Comparison of ENCODE assay signal across 35 cellular contexts in genomic region chr9:137415451-137415850, GRCh38. TPM values are rescaled to one million over a fixed set of nuclear protein-coding genes. Genes with fewer than 3 reads are reported as not detected.
"Had no signal": no experiment of that assay in that cellular context is flagged by ENCODE, and none has a peak within 500 bp of the region (broad histone marks: within the 10 kb centered on the region; RNA-seq: fewer than 3 reads in every experiment).

No MANE protein-coding gene starts in this region.

- H3K4me3 Mint-ChIP-seq: activated B cell treated with CpG ODN at 0.5 μM for 24 hours; activated CD8-positive, alpha-beta T cell treated with anti-CD3 and anti-CD28 coated beads for 36 hours; activated naive CD8-positive, alpha-beta T cell; activated naive CD8-positive, alpha-beta T cell treated with anti-CD3 and anti-CD28 coated beads, Interleukin-2, amount 50 U/mL, for 24 hours; activated T-cell treated with anti-CD3 and anti-CD28 coated beads, Interleukin-2, amount 50 U/mL, for 4 hours; activated T-helper 17 cell treated with anti-CD3 and anti-CD28 coated beads, Interleukin-2, amount 50 U/mL, for 72 hours; effector memory CD8-positive, alpha-beta T cell; T-helper 17 cell; T-helper 2 cell treated with Interferon-gamma antibody and Interleukin-4, amounts not matched to agents 5 μg/mL and 100 μg/mL, for 36 hours had no signal

- H3K27ac ChIP-seq: adrenal gland, body of pancreas, esophagus muscularis mucosa, foreskin keratinocyte, WERI-Rb-1 had no signal

- DNase-seq: activated B cell treated with CpG ODN at 0.5 μM for 24 hours; activated CD4-positive, alpha-beta T cell treated with anti-CD3 and anti-CD28 coated beads for 48 hours; activated CD4-positive, alpha-beta T cell treated with anti-CD3 and anti-CD28 coated beads, Interleukin-2, amount 50 U/mL, for 1 hour; activated CD4-positive, alpha-beta T cell treated with anti-CD3 and anti-CD28 coated beads, Interleukin-2, amount 50 U/mL, for 48 hours; activated CD8-positive, alpha-beta memory T cell treated with anti-CD3 and anti-CD28 coated beads for 24 hours; activated CD8-positive, alpha-beta T cell treated with anti-CD3 and anti-CD28 coated beads for 36 hours; activated effector memory CD4-positive, alpha-beta T cell treated with Interleukin-2 at 50 U/mL for 16 hours; activated gamma-delta T cell treated with Interleukin-2 at 50 U/mL for 16 hours; activated naive CD4-positive, alpha-beta T cell treated with anti-CD3 and anti-CD28 coated beads, Interleukin-2, amount 50 U/mL, for 16 hours; activated naive CD4-positive, alpha-beta T cell treated with Interleukin-2 at 50 U/mL for 16 hours; activated naive CD8-positive, alpha-beta T cell treated with anti-CD3 and anti-CD28 coated beads, Interleukin-2, amount 50 U/mL, for 24 hours; activated T-cell treated with anti-CD3 and anti-CD28 coated beads, Interleukin-2, amount 50 U/mL, for 4 hours; adrenal gland; amygdala; aorta; body of pancreas; caudate nucleus; cortex of kidney; dermis blood vessel endothelial cell; effector CD4-positive, alpha-beta T cell; effector memory CD8-positive, alpha-beta T cell; erythroblast; foreskin keratinocyte; gastrocnemius medialis; glutamatergic neuron; T-helper 1 cell; T-helper 17 cell; T1000; WERI-Rb-1 had no signal

- H3K27me3 Mint-ChIP-seq: activated B cell treated with CpG ODN at 0.5 μM for 24 hours; activated naive CD8-positive, alpha-beta T cell; activated naive CD8-positive, alpha-beta T cell treated with anti-CD3 and anti-CD28 coated beads, Interleukin-2, amount 50 U/mL, for 24 hours; activated T-helper 17 cell treated with anti-CD3 and anti-CD28 coated beads, Interleukin-2, amount 50 U/mL, for 72 hours; effector memory CD8-positive, alpha-beta T cell; T-helper 17 cell had no signal

- H3K4me3 ChIP-seq: adrenal gland, body of pancreas, esophagus muscularis mucosa, gastrocnemius medialis had no signal

- H3K9me3 ChIP-seq: adrenal gland, body of pancreas, esophagus muscularis mucosa, gastrocnemius medialis had no signal

- H3K4me1 Mint-ChIP-seq: activated T-helper 17 cell treated with anti-CD3 and anti-CD28 coated beads, Interleukin-2, amount 50 U/mL, for 72 hours had no signal

- FAIRE-seq: colon had no signal

- ATAC-seq: activated CD4-positive, CD25-positive, alpha-beta regulatory T cell treated with anti-CD3 and anti-CD28 coated beads, Interleukin-2, amount 50 U/mL, for 24 hours; activated CD8-positive, alpha-beta T cell treated with anti-CD3 and anti-CD28 coated beads for 36 hours; activated naive CD8-positive, alpha-beta T cell treated with anti-CD3 and anti-CD28 coated beads, Interleukin-2, amount 50 U/mL, for 24 hours; activated T-cell treated with anti-CD3 and anti-CD28 coated beads, Interleukin-2, amount 50 U/mL, for 4 hours; activated T-helper 17 cell treated with anti-CD3 and anti-CD28 coated beads, Interleukin-2, amount 50 U/mL, for 72 hours; body of pancreas; effector memory CD8-positive, alpha-beta T cell; foreskin keratinocyte; gastrocnemius medialis; T-helper 17 cell had no signal

- H3K27ac Mint-ChIP-seq: activated B cell treated with CpG ODN at 0.5 μM for 24 hours; activated CD8-positive, alpha-beta T cell treated with anti-CD3 and anti-CD28 coated beads for 36 hours; activated naive CD8-positive, alpha-beta T cell; activated naive CD8-positive, alpha-beta T cell treated with anti-CD3 and anti-CD28 coated beads, Interleukin-2, amount 50 U/mL, for 24 hours; activated T-helper 17 cell treated with anti-CD3 and anti-CD28 coated beads, Interleukin-2, amount 50 U/mL, for 72 hours; effector memory CD8-positive, alpha-beta T cell; T-helper 17 cell; T-helper 2 cell treated with Interferon-gamma antibody and Interleukin-4, amounts not matched to agents 5 μg/mL and 100 μg/mL, for 36 hours had no signal

- H3K9me3 Mint-ChIP-seq: activated B cell treated with CpG ODN at 0.5 μM for 24 hours; activated CD8-positive, alpha-beta T cell treated with anti-CD3 and anti-CD28 coated beads for 36 hours; activated naive CD8-positive, alpha-beta T cell treated with anti-CD3 and anti-CD28 coated beads, Interleukin-2, amount 50 U/mL, for 24 hours; activated T-cell treated with anti-CD3 and anti-CD28 coated beads, Interleukin-2, amount 50 U/mL, for 4 hours; activated T-helper 17 cell treated with anti-CD3 and anti-CD28 coated beads, Interleukin-2, amount 50 U/mL, for 72 hours; effector memory CD8-positive, alpha-beta T cell; T-helper 2 cell treated with Interferon-gamma antibody and Interleukin-4, amounts not matched to agents 5 μg/mL and 100 μg/mL, for 36 hours had no signal

- H3K36me3 ChIP-seq: adrenal gland, gastrocnemius medialis, WERI-Rb-1 had no signal

RNA-seq across cellular contexts. Expression of gene ENTPD8, which starts 25.7 kb away (rescaled TPM):
- total RNA-seq: activated B cell treated with CpG ODN at 0.5 μM for 24 hours; activated CD8-positive, alpha-beta T cell treated with anti-CD3 and anti-CD28 coated beads for 36 hours; activated T-cell treated with anti-CD3 and anti-CD28 coated beads, Interleukin-2, amount 50 U/mL, for 4 hours; activated T-helper 17 cell treated with anti-CD3 and anti-CD28 coated beads, Interleukin-2, amount 50 U/mL, for 72 hours; aorta; esophagus muscularis mucosa; foreskin keratinocyte; T-helper 17 cell had no signal
- polyA plus RNA-seq: foreskin keratinocyte had no signal
